In genomic region chr14:24982472-24983155, GRCh38 we compare ENCODE assay signal across 1 cellular context.
TF ChIP-seq lines count a peak whose summit lies in the region.

No MANE protein-coding gene starts in this region.

TF ChIP-seq in HepG2, 621 proteins besides CTCF, POLR2A, EP300 and RAD21 (continued from another document and continues in another):
- TF ChIP-seq ZNF318 (CRISPR knock-in tag; IDR thresholded peaks at IDR 0.05) (no peak), SIX1 (CRISPR knock-in tag; IDR thresholded peaks at IDR 0.05; ENCODE audit: borderline replicate concordance) (peak; percentile 65; the same call in 1 of the 2 replicates), ZNF788 (CRISPR knock-in tag; IDR thresholded peaks at IDR 0.05; ENCODE audit: borderline replicate concordance) (no peak), KDM6A (CRISPR knock-in tag; IDR thresholded peaks at IDR 0.05; ENCODE audit: low read depth) (no peak), TBP (CRISPR knock-in tag; IDR thresholded peaks at IDR 0.05) (no peak), NFRKB (IDR thresholded peaks at IDR 0.05) (no peak), ZNF607 (CRISPR knock-in tag; IDR thresholded peaks at IDR 0.05; ENCODE audit: borderline replicate concordance) (no peak), PHF20 (CRISPR knock-in tag; IDR thresholded peaks at IDR 0.05) (no peak), EHMT2 (IDR thresholded peaks at IDR 0.05; ENCODE audit: borderline replicate concordance, low read depth, low read length) (peak; percentile 59; the same call in 1 of the 2 replicates), ZNF883 (CRISPR knock-in tag; IDR thresholded peaks at IDR 0.05; ENCODE audit: not compliant biosample characterization) (no peak), HMG20A (CRISPR knock-in tag; IDR thresholded peaks at IDR 0.05; ENCODE audit: borderline replicate concordance) (peak; percentile 90), ZBTB4 (CRISPR knock-in tag; IDR thresholded peaks at IDR 0.05; ENCODE audit: borderline replicate concordance) (no peak), HMGXB4 (CRISPR knock-in tag; IDR thresholded peaks at IDR 0.05; ENCODE audit: borderline replicate concordance in 1 of 2, low read depth in 1 of 2) (no peak), KLF9 (CRISPR knock-in tag; IDR thresholded peaks at IDR 0.05; ENCODE audit: low read depth) (no peak), TARDBP (CRISPR knock-in tag; IDR thresholded peaks at IDR 0.05) (peak; percentile 51; the same call in 1 of the 2 replicates), ZNF101 (CRISPR knock-in tag; IDR thresholded peaks at IDR 0.05; ENCODE audit: borderline replicate concordance, low read depth) (no peak), ZNF530 (CRISPR knock-in tag; IDR thresholded peaks at IDR 0.05; ENCODE audit: low read depth) (no peak), TGIF2 (CRISPR knock-in tag; IDR thresholded peaks at IDR 0.05) (no peak), SP2 (CRISPR knock-in tag; IDR thresholded peaks at IDR 0.05) (no peak), FOXK1 (CRISPR knock-in tag; IDR thresholded peaks at IDR 0.05; ENCODE audit: borderline replicate concordance, low read depth) (peak; percentile 81; the same call in 1 of the 2 replicates), ZNF777 (CRISPR knock-in tag; IDR thresholded peaks at IDR 0.05) (no peak), ZNF235 (CRISPR knock-in tag; IDR thresholded peaks at IDR 0.05; ENCODE audit: borderline replicate concordance) (no peak), ZIK1 (CRISPR knock-in tag; IDR thresholded peaks at IDR 0.05; ENCODE audit: borderline replicate concordance, low read depth) (no peak), ARID2 (CRISPR knock-in tag; IDR thresholded peaks at IDR 0.05; ENCODE audit: borderline replicate concordance) (no peak), ZFAT (CRISPR knock-in tag; conservative IDR thresholded peaks at IDR 0.05) (no peak), GLI4 (CRISPR knock-in tag; IDR thresholded peaks at IDR 0.05; ENCODE audit: borderline replicate concordance) (0 out of 2 replicates have a peak, but pooled peaks have one; percentile 6), MIER3 (CRISPR knock-in tag; IDR thresholded peaks at IDR 0.05; ENCODE audit: borderline replicate concordance) (no peak), POLR2G (IDR thresholded peaks at IDR 0.05; ENCODE audit: low read depth, low read length) (no peak), ZNF251 (CRISPR knock-in tag; IDR thresholded peaks at IDR 0.05) (no peak), MTA1 (CRISPR knock-in tag; IDR thresholded peaks at IDR 0.05; ENCODE audit: borderline replicate concordance) (no peak)
- TF ChIP-seq, protein P1, sequence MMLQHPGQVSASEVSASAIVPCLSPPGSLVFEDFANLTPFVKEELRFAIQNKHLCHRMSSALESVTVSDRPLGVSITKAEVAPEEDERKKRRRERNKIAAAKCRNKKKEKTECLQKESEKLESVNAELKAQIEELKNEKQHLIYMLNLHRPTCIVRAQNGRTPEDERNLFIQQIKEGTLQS (CRISPR knock-in tag; IDR thresholded peaks at IDR 0.05): no peak
- TF ChIP-seq, protein P2, sequence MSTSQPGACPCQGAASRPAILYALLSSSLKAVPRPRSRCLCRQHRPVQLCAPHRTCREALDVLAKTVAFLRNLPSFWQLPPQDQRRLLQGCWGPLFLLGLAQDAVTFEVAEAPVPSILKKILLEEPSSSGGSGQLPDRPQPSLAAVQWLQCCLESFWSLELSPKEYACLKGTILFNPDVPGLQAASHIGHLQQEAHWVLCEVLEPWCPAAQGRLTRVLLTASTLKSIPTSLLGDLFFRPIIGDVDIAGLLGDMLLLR (CRISPR knock-in tag; IDR thresholded peaks at IDR 0.05): no peak
- TF ChIP-seq, protein P3, sequence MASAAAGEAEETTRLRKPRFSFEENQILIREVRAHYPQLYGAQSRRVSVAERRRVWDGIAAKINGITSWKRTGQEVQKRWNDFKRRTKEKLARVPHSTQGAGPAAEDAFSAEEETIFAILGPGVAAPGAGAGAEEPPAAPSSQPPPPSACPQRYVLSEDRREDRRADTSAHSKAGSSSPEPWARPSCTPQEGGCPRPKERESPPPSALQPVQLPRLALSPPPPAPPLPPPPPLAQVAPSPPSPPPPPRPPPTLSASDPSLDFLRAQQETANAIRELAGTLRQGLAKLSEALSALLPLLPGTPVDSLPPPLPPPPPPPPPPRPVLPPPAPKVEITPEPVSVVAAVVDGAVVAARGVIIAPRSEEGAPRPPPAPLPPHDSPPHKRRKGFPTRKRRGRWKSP (CRISPR knock-in tag; IDR thresholded peaks at IDR 0.05): no peak; the same call in 1 of the 2 replicates
- TF ChIP-seq, protein P4, sequence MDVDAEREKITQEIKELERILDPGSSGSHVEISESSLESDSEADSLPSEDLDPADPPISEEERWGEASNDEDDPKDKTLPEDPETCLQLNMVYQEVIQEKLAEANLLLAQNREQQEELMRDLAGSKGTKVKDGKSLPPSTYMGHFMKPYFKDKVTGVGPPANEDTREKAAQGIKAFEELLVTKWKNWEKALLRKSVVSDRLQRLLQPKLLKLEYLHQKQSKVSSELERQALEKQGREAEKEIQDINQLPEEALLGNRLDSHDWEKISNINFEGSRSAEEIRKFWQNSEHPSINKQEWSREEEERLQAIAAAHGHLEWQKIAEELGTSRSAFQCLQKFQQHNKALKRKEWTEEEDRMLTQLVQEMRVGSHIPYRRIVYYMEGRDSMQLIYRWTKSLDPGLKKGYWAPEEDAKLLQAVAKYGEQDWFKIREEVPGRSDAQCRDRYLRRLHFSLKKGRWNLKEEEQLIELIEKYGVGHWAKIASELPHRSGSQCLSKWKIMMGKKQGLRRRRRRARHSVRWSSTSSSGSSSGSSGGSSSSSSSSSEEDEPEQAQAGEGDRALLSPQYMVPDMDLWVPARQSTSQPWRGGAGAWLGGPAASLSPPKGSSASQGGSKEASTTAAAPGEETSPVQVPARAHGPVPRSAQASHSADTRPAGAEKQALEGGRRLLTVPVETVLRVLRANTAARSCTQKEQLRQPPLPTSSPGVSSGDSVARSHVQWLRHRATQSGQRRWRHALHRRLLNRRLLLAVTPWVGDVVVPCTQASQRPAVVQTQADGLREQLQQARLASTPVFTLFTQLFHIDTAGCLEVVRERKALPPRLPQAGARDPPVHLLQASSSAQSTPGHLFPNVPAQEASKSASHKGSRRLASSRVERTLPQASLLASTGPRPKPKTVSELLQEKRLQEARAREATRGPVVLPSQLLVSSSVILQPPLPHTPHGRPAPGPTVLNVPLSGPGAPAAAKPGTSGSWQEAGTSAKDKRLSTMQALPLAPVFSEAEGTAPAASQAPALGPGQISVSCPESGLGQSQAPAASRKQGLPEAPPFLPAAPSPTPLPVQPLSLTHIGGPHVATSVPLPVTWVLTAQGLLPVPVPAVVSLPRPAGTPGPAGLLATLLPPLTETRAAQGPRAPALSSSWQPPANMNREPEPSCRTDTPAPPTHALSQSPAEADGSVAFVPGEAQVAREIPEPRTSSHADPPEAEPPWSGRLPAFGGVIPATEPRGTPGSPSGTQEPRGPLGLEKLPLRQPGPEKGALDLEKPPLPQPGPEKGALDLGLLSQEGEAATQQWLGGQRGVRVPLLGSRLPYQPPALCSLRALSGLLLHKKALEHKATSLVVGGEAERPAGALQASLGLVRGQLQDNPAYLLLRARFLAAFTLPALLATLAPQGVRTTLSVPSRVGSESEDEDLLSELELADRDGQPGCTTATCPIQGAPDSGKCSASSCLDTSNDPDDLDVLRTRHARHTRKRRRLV (CRISPR knock-in tag; IDR thresholded peaks at IDR 0.05): no peak
